ENCODE assay signal across 29 cellular contexts in the genomic region with DNA sequence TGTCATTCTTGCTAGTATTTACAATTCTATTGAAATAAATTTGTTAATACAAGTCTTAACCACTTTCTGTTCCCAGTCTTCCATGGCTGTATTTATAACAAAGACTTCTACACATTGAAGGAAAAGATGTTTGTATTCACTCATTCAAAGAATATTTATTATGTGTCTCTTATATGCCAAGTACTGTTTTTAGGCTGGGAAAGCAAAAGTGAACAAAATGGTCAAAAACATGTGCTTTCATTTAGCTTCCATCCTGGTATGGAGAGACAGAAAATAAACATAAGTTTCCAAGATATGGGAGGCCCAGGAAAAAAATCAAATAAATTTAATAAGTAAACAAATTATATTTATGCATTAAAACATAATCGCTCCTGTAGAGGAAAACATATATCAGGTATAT. TPM values are rescaled to one million over a fixed set of nuclear protein-coding genes. Genes with fewer than 3 reads are reported as not detected.
"Had no signal": no experiment of that assay in that cellular context is flagged by ENCODE, and none has a peak within 500 bp of the region (broad histone marks: within the 10 kb centered on the region; RNA-seq: fewer than 3 reads in every experiment).

No MANE protein-coding gene starts in this region.

- ATAC-seq: activated CD4-positive, CD25-positive, alpha-beta regulatory T cell treated with anti-CD3 and anti-CD28 coated beads, Interleukin-2, amount 50 U/mL, for 24 hours; activated CD8-positive, alpha-beta T cell treated with anti-CD3 and anti-CD28 coated beads for 36 hours; activated T-cell treated with anti-CD3 and anti-CD28 coated beads, Interleukin-2, amount 50 U/mL, for 4 hours; activated T-helper 17 cell treated with anti-CD3 and anti-CD28 coated beads, Interleukin-2, amount 50 U/mL, for 72 hours; body of pancreas; foreskin keratinocyte; gastroesophageal sphincter; T-helper 17 cell had no signal

- H3K36me3 ChIP-seq: adrenal gland, colonic mucosa, esophagus squamous epithelium, gastroesophageal sphincter, WERI-Rb-1 had no signal

- DNase-seq: activated B cell treated with CpG ODN at 0.5 μM for 24 hours; activated CD4-positive, alpha-beta T cell treated with anti-CD3 and anti-CD28 coated beads for 48 hours; activated CD4-positive, alpha-beta T cell treated with anti-CD3 and anti-CD28 coated beads, Interleukin-2, amount 50 U/mL, for 1 hour; activated CD4-positive, alpha-beta T cell treated with anti-CD3 and anti-CD28 coated beads, Interleukin-2, amount 50 U/mL, for 48 hours; activated CD8-positive, alpha-beta memory T cell treated with anti-CD3 and anti-CD28 coated beads for 24 hours; activated CD8-positive, alpha-beta T cell treated with anti-CD3 and anti-CD28 coated beads for 36 hours; activated effector memory CD4-positive, alpha-beta T cell treated with Interleukin-2 at 50 U/mL for 16 hours; activated gamma-delta T cell treated with Interleukin-2 at 50 U/mL for 16 hours; activated naive CD4-positive, alpha-beta T cell treated with anti-CD3 and anti-CD28 coated beads, Interleukin-2, amount 50 U/mL, for 16 hours; activated naive CD4-positive, alpha-beta T cell treated with Interleukin-2 at 50 U/mL for 16 hours; activated T-cell treated with anti-CD3 and anti-CD28 coated beads, Interleukin-2, amount 50 U/mL, for 4 hours; adrenal gland; amygdala; aorta; body of pancreas; caudate nucleus; colonic mucosa; effector CD8-positive, alpha-beta T cell; esophagus squamous epithelium; foreskin keratinocyte; heart right ventricle; T-helper 1 cell; T-helper 17 cell; T1000; WERI-Rb-1 had no signal

- H3K4me3 ChIP-seq: adrenal gland, body of pancreas, colonic mucosa, esophagus squamous epithelium, gastroesophageal sphincter, heart right ventricle had no signal

- H3K27ac ChIP-seq: adrenal gland, body of pancreas, colonic mucosa, epithelial cell of prostate, esophagus squamous epithelium, foreskin keratinocyte, gastroesophageal sphincter, WERI-Rb-1 had no signal

- H3K27me3 ChIP-seq: adrenal gland, body of pancreas, colonic mucosa, esophagus squamous epithelium, foreskin keratinocyte, gastroesophageal sphincter, heart right ventricle had no signal

- H3K9me3 ChIP-seq: adrenal gland, body of pancreas, colonic mucosa, esophagus squamous epithelium, gastroesophageal sphincter, heart right ventricle had no signal

- H3K4me1 ChIP-seq: body of pancreas, colonic mucosa, esophagus squamous epithelium, foreskin keratinocyte had no signal

RNA-seq across cellular contexts. Expression of a gene that starts 22.9 kb away (rescaled TPM):
- total RNA-seq: activated CD8-positive, alpha-beta T cell treated with anti-CD3 and anti-CD28 coated beads for 36 hours; activated T-helper 17 cell treated with anti-CD3 and anti-CD28 coated beads, Interleukin-2, amount 50 U/mL, for 72 hours had no signal
